ENCODE assay signal across 15 cellular contexts in genomic region chr1:219041141-219041540, GRCh38.
DNase-seq lines count a peak whose midpoint lies in the region; ATAC-seq and TF ChIP-seq lines count a peak whose summit lies in the region.
"Had no signal": no experiment of that assay in that cellular context is flagged by ENCODE, and none has a peak within 500 bp of the region (broad histone marks: within the 10 kb centered on the region; RNA-seq: fewer than 3 reads in every experiment).

No MANE protein-coding gene starts in this region.

- H3K36me3 ChIP-seq in mesodermal cell (ENCODE audit: control insufficient read depth, insufficient read depth, low read length) = no peaks in the 10 kb centered on the region
- H3K36me3 ChIP-seq: prostate gland had no signal

- peaks cover 10% of the 10 kb centered on the region for H3K9me3 ChIP-seq in mesodermal cell (ENCODE audit: control insufficient read depth, low read length)
- H3K9me3 ChIP-seq: prostate gland had no signal

- H3K4me3 ChIP-seq in choroid plexus epithelial cell (ENCODE audit: low read depth, low read length) (no peak overlapping the region), mesodermal cell (ENCODE audit: extremely low read depth, insufficient read depth, low read length, poor library complexity, severe bottlenecking) (no peak overlapping the region)
- H3K4me3 ChIP-seq: prostate gland, SK-N-MC had no signal

- peak overlapping the region; percentile 80 for H3K27ac ChIP-seq in mesodermal cell (ENCODE audit: low read depth, low read length, severe bottlenecking)
- H3K27ac ChIP-seq: prostate gland, SK-N-MC had no signal

- ATAC-seq in HG02763 (IDR thresholded peaks at IDR 0.05; ENCODE audit: unreplicated experiment) = no peak
- no peak for ATAC-seq in GM21526 (IDR thresholded peaks at IDR 0.05; ENCODE audit: low FRiP score, unreplicated experiment)
- ATAC-seq: activated CD8-positive, alpha-beta T cell treated with anti-CD3 and anti-CD28 coated beads, Interleukin-2, amount 10 ng/mL, durations not matched to agents 7 days and 5 days had no signal

- peaks cover 16% of the 10 kb centered on the region for H3K4me1 ChIP-seq in mesodermal cell (ENCODE audit: control insufficient read depth, insufficient read depth, low read length, poor library complexity, severe bottlenecking)
- H3K4me1 ChIP-seq: prostate gland had no signal

- TF ChIP-seq CTCF in choroid plexus epithelial cell (conservative IDR thresholded peaks at IDR 0.05; ENCODE audit: low read depth, low read length) = no peak

- DNase-seq in ELR (ENCODE audit: low read depth) (peak; percentile 88), NCI-H226 (peak; percentile 51), choroid plexus epithelial cell (ENCODE audit: low read depth) (peak; percentile 95), AG20443 (ENCODE audit: low spot score) (no peak), anterior cingulate cortex (lab: John Stamatoyannopoulos, UW) (no peak)
- DNase-seq: activated CD8-positive, alpha-beta T cell treated with anti-CD3 and anti-CD28 coated beads, Interleukin-2, amount 10 ng/mL, durations not matched to agents 7 days and 5 days; effector CD4-positive, alpha-beta T cell; glutamatergic neuron; kidney glomerular epithelial cell; NCI-H1436 had no signal

Comparison
In these comparisons a context has a peak if more than half of its experiments do, and no peak if none do; other contexts are left out.
1. DNase-seq: peak in ELR (single experiment), NCI-H226 (single experiment) and choroid plexus epithelial cell (single experiment); none in AG20443 (single experiment) and anterior cingulate cortex (0 of 58).